In the genomic region with DNA sequence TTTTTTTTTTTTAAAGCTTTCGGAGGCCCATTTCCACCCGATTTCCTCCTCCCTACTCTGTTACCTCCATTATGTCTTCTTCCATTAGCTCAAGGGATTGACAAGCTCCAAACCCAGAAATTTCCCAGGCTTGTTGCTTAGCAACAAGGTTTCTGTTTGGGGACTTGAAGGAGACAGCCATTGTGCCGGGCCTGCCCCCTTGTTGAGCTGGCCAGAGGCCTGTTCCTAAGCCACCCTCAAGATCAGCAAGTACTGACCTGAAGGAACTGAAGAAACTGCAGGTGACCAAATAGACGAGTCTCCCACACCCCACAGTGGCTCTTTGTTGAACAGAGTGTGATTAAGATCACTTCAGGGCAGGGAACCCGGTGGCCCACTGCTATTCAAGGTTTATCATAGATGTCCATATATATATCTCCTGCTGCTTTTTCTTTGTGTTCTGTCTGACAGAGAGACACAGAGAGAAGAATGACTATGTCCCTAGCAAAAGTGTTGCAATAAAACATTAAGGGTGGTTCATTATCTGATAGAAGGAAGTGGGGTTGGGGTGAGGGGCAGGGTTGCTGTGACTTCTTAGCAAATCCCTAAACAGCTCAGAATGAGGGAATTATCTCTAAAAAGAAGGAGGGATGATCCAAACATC, we compare ENCODE assay signal across 10 cellular contexts.
DNase-seq lines count a peak whose midpoint lies in the region; ATAC-seq and TF ChIP-seq lines count a peak whose summit lies in the region.
"Had no signal": no experiment of that assay in that cellular context is flagged by ENCODE, and none has a peak within 500 bp of the region (broad histone marks: within the 10 kb centered on the region; RNA-seq: fewer than 3 reads in every experiment).

No MANE protein-coding gene starts in this region.

- intact Hi-C loops in left ventricle myocardium superior (cut with micrococcal nuclease): no loop called here

- peaks cover 35% of the 10 kb centered on the region for H3K4me1 Mint-ChIP-seq in stimulated activated effector memory CD8-positive, alpha-beta T cell treated with anti-CD3 and anti-CD28 coated beads, Interleukin-12 subunit alpha, Interleukin-12 subunit beta, amount 100 ng/mL, for 72 hours

- peak overlapping the region; percentile 63 for H3K27ac Mint-ChIP-seq in stimulated activated effector memory CD8-positive, alpha-beta T cell treated with anti-CD3 and anti-CD28 coated beads, Interleukin-12 subunit alpha, Interleukin-12 subunit beta, amount 100 ng/mL, for 72 hours
- H3K27ac Mint-ChIP-seq: activated T-cell treated with anti-CD3 and anti-CD28 coated beads, Interleukin-2, amount 50 U/mL, for 24 hours had no signal

- ATAC-seq in SK-N-SH treated with all-trans-retinoic acid at 6 μM for 48 hours (peak; percentile 65), left ventricle myocardium superior (peak; percentile 61)
- no peak for ATAC-seq in stimulated activated effector memory CD8-positive, alpha-beta T cell treated with anti-CD3 and anti-CD28 coated beads, Interleukin-12 subunit alpha, Interleukin-12 subunit beta, amount 100 ng/mL, for 72 hours

- H3K9me3 Mint-ChIP-seq in stimulated activated effector memory CD8-positive, alpha-beta T cell treated with anti-CD3 and anti-CD28 coated beads, Interleukin-12 subunit alpha, Interleukin-12 subunit beta, amount 100 ng/mL, for 72 hours: no peaks in the 10 kb centered on the region
- H3K9me3 Mint-ChIP-seq: activated T-cell treated with anti-CD3 and anti-CD28 coated beads, Interleukin-2, amount 50 U/mL, for 24 hours had no signal

- DNase-seq in NCI-H1436 (lab: John Stamatoyannopoulos, UW): peak; percentile 13
- DNase-seq in NCI-H1436 treated with DMSO at 0.1 percent for 48 hours (lab: John Stamatoyannopoulos, UW): no peak
- no peak for DNase-seq in left ventricle myocardium superior
- no peak for DNase-seq in stimulated activated effector memory CD8-positive, alpha-beta T cell treated with anti-CD3 and anti-CD28 coated beads, Interleukin-12 subunit alpha, Interleukin-12 subunit beta, amount 100 ng/mL, for 72 hours (ENCODE audit: low spot score in 2 of 2)
- DNase-seq in SW480 (ENCODE audit: low spot score): no peak
- DNase-seq in NCI-H1694 treated with DMSO at 0.1 percent for 48 hours (lab: John Stamatoyannopoulos, UW): no peak
- DNase-seq in cerebellar nuclear complex (lab: John Stamatoyannopoulos, UW): no peak
- DNase-seq: activated T-cell treated with anti-CD3 and anti-CD28 coated beads, Interleukin-2, amount 50 U/mL, for 24 hours; GOT3 had no signal

- H3K4me3 Mint-ChIP-seq in stimulated activated effector memory CD8-positive, alpha-beta T cell treated with anti-CD3 and anti-CD28 coated beads, Interleukin-12 subunit alpha, Interleukin-12 subunit beta, amount 100 ng/mL, for 72 hours: no peak overlapping the region
- H3K4me3 Mint-ChIP-seq: activated T-cell treated with anti-CD3 and anti-CD28 coated beads, Interleukin-2, amount 50 U/mL, for 24 hours had no signal

- no peaks in the 10 kb centered on the region for H3K36me3 Mint-ChIP-seq in stimulated activated effector memory CD8-positive, alpha-beta T cell treated with anti-CD3 and anti-CD28 coated beads, Interleukin-12 subunit alpha, Interleukin-12 subunit beta, amount 100 ng/mL, for 72 hours

TF ChIP-seq in SK-N-SH treated with all-trans-retinoic acid at 6 μM for 48 hours, 23 proteins besides CTCF, POLR2A, EP300 and RAD21:
- TF ChIP-seq, protein P1, sequence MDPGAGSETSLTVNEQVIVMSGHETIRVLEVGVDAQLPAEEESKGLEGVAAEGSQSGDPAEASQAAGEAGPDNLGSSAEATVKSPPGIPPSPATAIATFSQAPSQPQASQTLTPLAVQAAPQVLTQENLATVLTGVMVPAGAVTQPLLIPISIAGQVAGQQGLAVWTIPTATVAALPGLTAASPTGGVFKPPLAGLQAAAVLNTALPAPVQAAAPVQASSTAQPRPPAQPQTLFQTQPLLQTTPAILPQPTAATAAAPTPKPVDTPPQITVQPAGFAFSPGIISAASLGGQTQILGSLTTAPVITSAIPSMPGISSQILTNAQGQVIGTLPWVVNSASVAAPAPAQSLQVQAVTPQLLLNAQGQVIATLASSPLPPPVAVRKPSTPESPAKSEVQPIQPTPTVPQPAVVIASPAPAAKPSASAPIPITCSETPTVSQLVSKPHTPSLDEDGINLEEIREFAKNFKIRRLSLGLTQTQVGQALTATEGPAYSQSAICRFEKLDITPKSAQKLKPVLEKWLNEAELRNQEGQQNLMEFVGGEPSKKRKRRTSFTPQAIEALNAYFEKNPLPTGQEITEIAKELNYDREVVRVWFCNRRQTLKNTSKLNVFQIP (CRISPR knock-in tag; IDR thresholded peaks at IDR 0.05; ENCODE audit: borderline replicate concordance, low read depth): no peak
- no peak for TF ChIP-seq ISL1 (CRISPR knock-in tag; IDR thresholded peaks at IDR 0.05)
- TF ChIP-seq, protein P2, sequence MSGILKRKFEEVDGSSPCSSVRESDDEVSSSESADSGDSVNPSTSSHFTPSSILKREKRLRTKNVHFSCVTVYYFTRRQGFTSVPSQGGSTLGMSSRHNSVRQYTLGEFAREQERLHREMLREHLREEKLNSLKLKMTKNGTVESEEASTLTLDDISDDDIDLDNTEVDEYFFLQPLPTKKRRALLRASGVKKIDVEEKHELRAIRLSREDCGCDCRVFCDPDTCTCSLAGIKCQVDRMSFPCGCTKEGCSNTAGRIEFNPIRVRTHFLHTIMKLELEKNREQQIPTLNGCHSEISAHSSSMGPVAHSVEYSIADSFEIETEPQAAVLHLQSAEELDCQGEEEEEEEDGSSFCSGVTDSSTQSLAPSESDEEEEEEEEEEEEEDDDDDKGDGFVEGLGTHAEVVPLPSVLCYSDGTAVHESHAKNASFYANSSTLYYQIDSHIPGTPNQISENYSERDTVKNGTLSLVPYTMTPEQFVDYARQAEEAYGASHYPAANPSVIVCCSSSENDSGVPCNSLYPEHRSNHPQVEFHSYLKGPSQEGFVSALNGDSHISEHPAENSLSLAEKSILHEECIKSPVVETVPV (CRISPR knock-in tag; IDR thresholded peaks at IDR 0.05): no peak
- no peak for TF ChIP-seq ZC3H10 (CRISPR knock-in tag; IDR thresholded peaks at IDR 0.05)
- no peak for TF ChIP-seq ZNF565 (CRISPR knock-in tag; conservative IDR thresholded peaks at IDR 0.05; ENCODE audit: low read depth)
- TF ChIP-seq ZNF8 (CRISPR knock-in tag; IDR thresholded peaks at IDR 0.05): no peak
- TF ChIP-seq OSR1 (CRISPR knock-in tag; IDR thresholded peaks at IDR 0.05): no peak
- TF ChIP-seq, protein P3, sequence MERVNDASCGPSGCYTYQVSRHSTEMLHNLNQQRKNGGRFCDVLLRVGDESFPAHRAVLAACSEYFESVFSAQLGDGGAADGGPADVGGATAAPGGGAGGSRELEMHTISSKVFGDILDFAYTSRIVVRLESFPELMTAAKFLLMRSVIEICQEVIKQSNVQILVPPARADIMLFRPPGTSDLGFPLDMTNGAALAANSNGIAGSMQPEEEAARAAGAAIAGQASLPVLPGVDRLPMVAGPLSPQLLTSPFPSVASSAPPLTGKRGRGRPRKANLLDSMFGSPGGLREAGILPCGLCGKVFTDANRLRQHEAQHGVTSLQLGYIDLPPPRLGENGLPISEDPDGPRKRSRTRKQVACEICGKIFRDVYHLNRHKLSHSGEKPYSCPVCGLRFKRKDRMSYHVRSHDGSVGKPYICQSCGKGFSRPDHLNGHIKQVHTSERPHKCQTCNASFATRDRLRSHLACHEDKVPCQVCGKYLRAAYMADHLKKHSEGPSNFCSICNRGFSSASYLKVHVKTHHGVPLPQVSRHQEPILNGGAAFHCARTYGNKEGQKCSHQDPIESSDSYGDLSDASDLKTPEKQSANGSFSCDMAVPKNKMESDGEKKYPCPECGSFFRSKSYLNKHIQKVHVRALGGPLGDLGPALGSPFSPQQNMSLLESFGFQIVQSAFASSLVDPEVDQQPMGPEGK (CRISPR knock-in tag; IDR thresholded peaks at IDR 0.05; ENCODE audit: borderline replicate concordance): no peak
- TF ChIP-seq ZNF70 (CRISPR knock-in tag; IDR thresholded peaks at IDR 0.05): no peak
- no peak for TF ChIP-seq RARB (CRISPR knock-in tag; IDR thresholded peaks at IDR 0.05)
- TF ChIP-seq ZFP30 (CRISPR knock-in tag; IDR thresholded peaks at IDR 0.05): no peak
- no peak for TF ChIP-seq TCF4 (CRISPR knock-in tag; IDR thresholded peaks at IDR 0.05; ENCODE audit: borderline replicate concordance)
- TF ChIP-seq PPARA (CRISPR knock-in tag; IDR thresholded peaks at IDR 0.05; ENCODE audit: borderline replicate concordance): no peak
- 0 out of 2 replicates have a peak, but pooled peaks have one; percentile 40 for TF ChIP-seq CSDC2 (CRISPR knock-in tag; IDR thresholded peaks at IDR 0.05)
- peak; percentile 35; the same call in 1 of the 2 replicates for TF ChIP-seq ZFP3 (CRISPR knock-in tag; IDR thresholded peaks at IDR 0.05)
- TF ChIP-seq ARNTL (CRISPR knock-in tag; IDR thresholded peaks at IDR 0.05; ENCODE audit: borderline replicate concordance, low read depth): no peak
